ENCODE assay signal across 1 cellular context in the genomic region with DNA sequence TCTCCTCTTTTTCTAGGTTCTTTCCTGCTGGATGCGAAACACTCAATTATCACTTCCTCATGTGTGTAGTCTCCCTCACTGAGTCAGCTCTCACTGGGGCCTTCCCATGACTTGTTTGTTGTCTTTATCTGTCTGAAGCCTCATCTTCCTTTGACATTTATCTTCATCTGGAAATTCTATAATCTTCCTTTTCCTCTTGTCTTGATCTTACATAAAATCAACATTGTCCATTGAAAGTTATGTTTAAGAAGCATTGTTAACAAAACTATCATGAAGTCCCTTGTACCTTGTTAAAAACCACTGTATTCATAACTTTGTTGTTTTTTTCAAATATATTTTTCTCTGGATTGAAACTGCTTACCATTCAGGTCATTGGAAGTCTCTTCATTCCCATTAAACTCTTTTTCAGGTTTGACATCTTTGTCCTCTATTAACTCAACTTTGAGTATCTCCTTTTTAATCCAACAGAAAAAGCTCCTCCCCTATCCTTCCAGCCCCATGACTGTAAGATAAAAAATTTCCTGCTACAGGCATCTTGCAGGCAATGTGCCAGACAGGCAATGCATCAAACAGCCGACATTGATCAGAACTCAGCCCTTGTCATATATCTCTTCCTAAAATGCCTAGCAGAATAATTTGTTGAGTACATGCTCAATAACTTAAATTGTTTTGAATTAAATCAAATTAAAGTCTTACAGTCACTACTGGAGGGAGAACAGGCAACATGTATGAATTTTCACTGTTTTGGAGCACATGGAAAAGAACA.
A peak's percentile ranks its signal among the peaks of the same experiment; 100 is the strongest.
TF ChIP-seq lines count a peak whose summit lies in the region.

No MANE protein-coding gene starts in this region.

TF ChIP-seq in SK-N-SH, 30 proteins besides CTCF, POLR2A, EP300 and RAD21:
- TF ChIP-seq GATA2 (CRISPR knock-in tag; IDR thresholded peaks at IDR 0.05) (no peak), FOXJ3 (CRISPR knock-in tag; IDR thresholded peaks at IDR 0.05) (no peak), PBX3 (IDR thresholded peaks at IDR 0.05) (peak; percentile 85), POLR2AphosphoS5 (IDR thresholded peaks at IDR 0.05; ENCODE audit: low read depth, low read length) (no peak), NFIC (IDR thresholded peaks at IDR 0.05; ENCODE audit: borderline replicate concordance) (peak; percentile 41; the same call in 1 of the 2 replicates), GABPA (IDR thresholded peaks at IDR 0.05; ENCODE audit: low read depth) (no peak), MXI1 (IDR thresholded peaks at IDR 0.05; ENCODE audit: low read depth, low read length) (no peak), ELF1 (IDR thresholded peaks at IDR 0.05) (no peak), SIN3A (IDR thresholded peaks at IDR 0.05; ENCODE audit: borderline replicate concordance, low read depth, low read length) (no peak), JUND (IDR thresholded peaks at IDR 0.05) (0 out of 2 replicates have a peak, but pooled peaks have one; percentile 19), TCF12 (IDR thresholded peaks at IDR 0.05) (peak; percentile 53; the same call in 1 of the 2 replicates), REST (IDR thresholded peaks at IDR 0.05; ENCODE audit: low read depth, low read length) (no peak), MAX (IDR thresholded peaks at IDR 0.05; ENCODE audit: low read depth) (no peak)
